In genomic region chr11:69040581-69041260, GRCh38 we compare ENCODE assay signal across 11 cellular contexts. TPM values are rescaled to one million over a fixed set of nuclear protein-coding genes. Genes with fewer than 3 reads are reported as not detected.
A peak's percentile ranks its signal among the peaks of the same experiment; 100 is the strongest.
DNase-seq lines count a peak whose midpoint lies in the region; ATAC-seq and TF ChIP-seq lines count a peak whose summit lies in the region.
"Had no signal": no experiment of that assay in that cellular context is flagged by ENCODE, and none has a peak within 500 bp of the region (broad histone marks: within the 10 kb centered on the region; RNA-seq: fewer than 3 reads in every experiment).

No MANE protein-coding gene starts in this region.

- H3F3A ChIP-seq in GM23248 (ENCODE audit: insufficient read depth): peaks cover 21% of the 10 kb centered on the region

- ATAC-seq in activated T-cell treated with anti-CD3 and anti-CD28 coated beads, Interleukin-2, amount 50 U/mL, for 72 hours (replicated peaks in 1 of 2): peak; percentile 85 to 90
- ATAC-seq in left lung: peak; percentile 15
- ATAC-seq in psoas muscle: no peak
- no peak for ATAC-seq in gastrocnemius medialis
- no peak for ATAC-seq in CD4-positive, alpha-beta T cell (ENCODE audit: poor library complexity)

- H3K9me3 ChIP-seq in GM23248 (ENCODE audit: low read depth) (no peaks in the 10 kb centered on the region), left lung (no peaks in the 10 kb centered on the region), psoas muscle (no peaks in the 10 kb centered on the region), gastrocnemius medialis (no peaks in the 10 kb centered on the region)
- no peaks in the 10 kb centered on the region for H3K9me3 ChIP-seq in CD4-positive, alpha-beta T cell (ENCODE audit: control insufficient read depth, low read length)
- H3K9me3 ChIP-seq: prostate gland had no signal

- H3K4me3 ChIP-seq in GM23248 (no peak overlapping the region), left lung (no peak overlapping the region), psoas muscle (no peak overlapping the region), gastrocnemius medialis (no peak overlapping the region)
- H3K4me3 ChIP-seq: prostate gland had no signal

- H3K27ac Mint-ChIP-seq in activated T-cell treated with anti-CD3 and anti-CD28 coated beads, Interleukin-2, amount 50 U/mL, for 72 hours: no peak overlapping the region
- no peak overlapping the region for H3K27ac Mint-ChIP-seq in CD4-positive, alpha-beta T cell

- peaks cover 6% of the 10 kb centered on the region for H3K27me3 Mint-ChIP-seq in activated T-cell treated with anti-CD3 and anti-CD28 coated beads, Interleukin-2, amount 50 U/mL, for 72 hours (ENCODE audit: low read depth)
- peaks cover 9% of the 10 kb centered on the region for H3K27me3 Mint-ChIP-seq in CD4-positive, alpha-beta T cell

- TF ChIP-seq POLR2A in gastrocnemius medialis (IDR thresholded peaks at IDR 0.05): no peak

- H3K79me2 ChIP-seq in GM23248 (ENCODE audit: insufficient read depth): no peaks in the 10 kb centered on the region

- no peaks in the 10 kb centered on the region for H3K9me2 ChIP-seq in GM23248 (ENCODE audit: insufficient read depth)

- CTCF ChIA-PET in CD4-positive, alpha-beta T cell (lab: Charles Lee): no interaction called here

- in situ Hi-C loops in GM23248 (cut with MboI) (no loop called here), gastrocnemius medialis (cut with MboI; ENCODE audit: low sequenced_read_pairs in 4 of 4) (no loop called here)

- H3K4me1 ChIP-seq in GM23248 (ENCODE audit: insufficient read depth) (peaks cover 19% of the 10 kb centered on the region), left lung (peaks cover 0 to 31% of the 10 kb centered on the region in 2 donors), psoas muscle (no peaks in the 10 kb centered on the region), gastrocnemius medialis (no peaks in the 10 kb centered on the region)
- H3K4me1 ChIP-seq: prostate gland had no signal

- intact Hi-C loops in left lung (cut with DNase I) (no loop called here), psoas muscle (cut with DNase I) (loop anchor here in 1 of 2 donors (10.0 kb wide), 2 partner anchors 136 to 196 kb away; partner anchors contain the start of genes CPT1A, IGHMBP2 and MRPL21), gastrocnemius medialis (cut with DNase I; ENCODE audit: low total_unique reads) (no loop called here)
- intact Hi-C loops in CD4-positive, alpha-beta T cell (cut with DNase I, micrococcal nuclease): no loop called here

- H2AFZ ChIP-seq in GM23248: no peak overlapping the region

- H3K4me1 Mint-ChIP-seq in activated T-cell treated with anti-CD3 and anti-CD28 coated beads, Interleukin-2, amount 50 U/mL, for 72 hours (ENCODE audit: low read depth): peaks cover 17% of the 10 kb centered on the region
- no peaks in the 10 kb centered on the region for H3K4me1 Mint-ChIP-seq in CD4-positive, alpha-beta T cell (ENCODE audit: low read depth)

- TF ChIP-seq CTCF in AG09319 (IDR thresholded peaks at IDR 0.05; ENCODE audit: low read depth, low read length) (no peak; the same call in 1 of the 2 replicates), left lung (IDR thresholded peaks at IDR 0.05) (no peak), psoas muscle (IDR thresholded peaks at IDR 0.05) (no peak), gastrocnemius medialis (IDR thresholded peaks at IDR 0.05 in 4 of 5, conservative IDR thresholded peaks at IDR 0.05 in 1 of 5) (no peak)
- no peak for TF ChIP-seq CTCF in CD4-positive, alpha-beta T cell (IDR thresholded peaks at IDR 0.05)

- peak overlapping the region in 1 of 2 donors; percentile 27 for H3K4me3 Mint-ChIP-seq in activated T-cell treated with anti-CD3 and anti-CD28 coated beads, Interleukin-2, amount 50 U/mL, for 72 hours
- no peak overlapping the region for H3K4me3 Mint-ChIP-seq in CD4-positive, alpha-beta T cell

- no peaks in the 10 kb centered on the region for H4K20me1 ChIP-seq in GM23248 (ENCODE audit: insufficient read depth)

- no peaks in the 10 kb centered on the region for H3K9me3 Mint-ChIP-seq in activated T-cell treated with anti-CD3 and anti-CD28 coated beads, Interleukin-2, amount 50 U/mL, for 72 hours
- H3K9me3 Mint-ChIP-seq in CD4-positive, alpha-beta T cell: no peaks in the 10 kb centered on the region

- H3K36me3 ChIP-seq in GM23248 (ENCODE audit: low read depth) (no peaks in the 10 kb centered on the region), left lung (no peaks in the 10 kb centered on the region), psoas muscle (ENCODE audit: insufficient read depth in 1 of 2, low read depth in 1 of 2) (no peaks in the 10 kb centered on the region), gastrocnemius medialis (no peaks in the 10 kb centered on the region)
- H3K36me3 ChIP-seq: prostate gland had no signal

- POLR2A ChIA-PET in CD4-positive, alpha-beta T cell (lab: Charles Lee): no interaction called here

- H3K36me3 Mint-ChIP-seq in activated T-cell treated with anti-CD3 and anti-CD28 coated beads, Interleukin-2, amount 50 U/mL, for 72 hours (ENCODE audit: insufficient read depth in 2 of 2): no peaks in the 10 kb centered on the region
- H3K36me3 Mint-ChIP-seq in CD4-positive, alpha-beta T cell (ENCODE audit: low read depth): no peaks in the 10 kb centered on the region

- H3K27me3 ChIP-seq in GM23248 (replicated peaks; ENCODE audit: insufficient read depth) (no peaks in the 10 kb centered on the region), left lung (no peaks in the 10 kb centered on the region), psoas muscle (ENCODE audit: insufficient read depth in 3 of 3, low read length in 2 of 3) (peaks cover 0 to 9% (median 1%) of the 10 kb centered on the region in 3 donors), gastrocnemius medialis (peaks cover 4 to 11% (median 8%) of the 10 kb centered on the region in 3 donors)
- no peaks in the 10 kb centered on the region for H3K27me3 ChIP-seq in CD4-positive, alpha-beta T cell (ENCODE audit: control insufficient read depth, insufficient read depth, low read length)

- 75% methylated on average over 4 of the region's 4 CpGs for WGBS in GM23248 (ENCODE audit: low coverage in 1 of 2, low lambda C conversion rate in 2 of 2, missing lambda C conversion rate in 2 of 2), 2 experiments
- WGBS in psoas muscle, 3 donors: 75 to 88% (median 79%) methylated on average over 4 of the region's 4 CpGs

- no peak overlapping the region for H3K9ac ChIP-seq in GM23248

- DNase-seq in AG09319 (ENCODE audit: extremely low read depth, low read depth) (peak; percentile 55), GM23248 (peak; percentile 71), left lung (no peak), psoas muscle (no peak), gastrocnemius medialis (no peak), NCI-H2227 treated with DMSO at 0.1 percent for 48 hours (lab: John Stamatoyannopoulos, UW) (no peak)
- peak; percentile 37 to 62 for DNase-seq in activated T-cell treated with anti-CD3 and anti-CD28 coated beads, Interleukin-2, amount 50 U/mL, for 72 hours
- DNase-seq in CD4-positive, alpha-beta T cell: no peak
- DNase-seq: islet precursor cell had no signal

- no peak overlapping the region for H3K4me2 ChIP-seq in GM23248 (ENCODE audit: unreplicated experiment)

- H3K27ac ChIP-seq in GM23248 (peak overlapping the region; percentile 46), left lung (peak overlapping the region in 1 of 2 donors; percentile 33), psoas muscle (no peak overlapping the region), gastrocnemius medialis (no peak overlapping the region)
- no peak overlapping the region for H3K27ac ChIP-seq in CD4-positive, alpha-beta T cell (ENCODE audit: low read depth, low read length)
- H3K27ac ChIP-seq: prostate gland, VCaP had no signal

RNA-seq across cellular contexts. Expression of gene TPCN2, which starts 8.0 kb away (rescaled TPM):
- total RNA-seq in GM23248 (2014; rRNA removed; shearing (Covaris generic)): 7.1 and 10.2 TPM in 2 replicates
- polyA plus RNA-seq in GM23248 (2016; fragmentation: Nextera tagmentation; extraction: Ambion mirVana) (8.5 and 8.7 TPM in 2 replicates), psoas muscle (1 to 10 TPM; 2.2 to 3.1 (median 3.1) TPM)
- total RNA-seq in activated T-cell treated with anti-CD3 and anti-CD28 coated beads, Interleukin-2, amount 50 U/mL, for 72 hours: 10 to 100 TPM; 11.7 to 17.8 TPM
- total RNA-seq in left lung (10 to 100 TPM; 14.7 to 22.0 TPM), psoas muscle (1 to 10 TPM; 3.5 to 6.0 (median 3.9) TPM), gastrocnemius medialis (1 to 10 TPM; 1.4 to 4.1 (median 3.3) TPM)
- total RNA-seq in CD4-positive, alpha-beta T cell: 10 to 100 TPM; 10.2 to 11.5 TPM

RNA-seq across cellular contexts. Expression of gene MRGPRF, which starts 27.7 kb away (rescaled TPM):
- 25.3 and 36.0 TPM in 2 replicates for total RNA-seq in GM23248 (2014; rRNA removed; shearing (Covaris generic))
- polyA plus RNA-seq in GM23248 (2016; fragmentation: Nextera tagmentation; extraction: Ambion mirVana) (20.7 and 21.2 TPM in 2 replicates), psoas muscle (1 to 10 TPM; 1.8 to 3.8 (median 2.8) TPM)
- not detected for total RNA-seq in activated T-cell treated with anti-CD3 and anti-CD28 coated beads, Interleukin-2, amount 50 U/mL, for 72 hours
- total RNA-seq in left lung (10 to 100 TPM; 12.6 to 22.6 TPM), psoas muscle (1 to 10 TPM; 1.7 to 2.9 (median 2.6) TPM), gastrocnemius medialis (1 to 10 TPM; 1.8 to 6.7 (median 4.7) TPM)
- not detected for total RNA-seq in CD4-positive, alpha-beta T cell

RNA-seq across cellular contexts. Expression of gene MRGPRD, which starts 59.9 kb away (rescaled TPM):
- total RNA-seq in GM23248 (2014; rRNA removed; shearing (Covaris generic)): not detected in 2 replicates
- not detected in 2 replicates for polyA plus RNA-seq in GM23248 (2016; fragmentation: Nextera tagmentation; extraction: Ambion mirVana)
- total RNA-seq in activated T-cell treated with anti-CD3 and anti-CD28 coated beads, Interleukin-2, amount 50 U/mL, for 72 hours: not detected
- total RNA-seq in left lung: not detected
- total RNA-seq in psoas muscle: not detected
- not detected for polyA plus RNA-seq in psoas muscle
- total RNA-seq in gastrocnemius medialis: not detected
- total RNA-seq in CD4-positive, alpha-beta T cell: not detected
- total RNA-seq: prostate gland had no signal

Comparison
In these comparisons a context has a peak if more than half of its experiments do, and no peak if none do; other contexts are left out.
1. DNase-seq: peak in AG09319 (single experiment), GM23248 (single experiment) and activated T-cell treated with anti-CD3 and anti-CD28 coated beads, Interleukin-2, amount 50 U/mL, for 72 hours (2 of 2); none in left lung (0 of 2), psoas muscle (0 of 2), gastrocnemius medialis (0 of 2), NCI-H2227 treated with DMSO at 0.1 percent for 48 hours (single experiment) and CD4-positive, alpha-beta T cell (0 of 10).
2. ATAC-seq: peak in activated T-cell treated with anti-CD3 and anti-CD28 coated beads, Interleukin-2, amount 50 U/mL, for 72 hours (2 of 2) and left lung (single experiment); none in psoas muscle (0 of 4), gastrocnemius medialis (0 of 2) and CD4-positive, alpha-beta T cell (single experiment).